ENCODE assay signal across 17 cellular contexts in the genomic region with DNA sequence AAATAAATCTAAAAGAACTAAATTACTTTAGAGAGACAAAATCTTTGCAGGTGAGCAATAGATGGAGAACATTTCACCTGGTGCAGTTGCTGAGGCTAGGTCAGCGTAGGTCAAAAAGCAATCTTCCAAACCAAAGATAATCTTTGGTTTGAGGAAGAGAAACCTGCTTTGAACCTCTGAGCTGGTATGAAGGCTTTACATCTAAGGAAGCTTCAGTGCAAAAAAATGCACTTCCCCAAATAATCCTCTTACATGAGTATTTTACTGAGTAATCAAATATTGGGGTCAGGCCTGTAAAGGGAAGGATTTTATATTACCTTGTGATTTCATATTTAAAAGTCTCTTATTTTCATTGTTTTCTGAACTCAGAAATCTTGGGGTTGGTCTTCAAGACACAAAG.
"Had no signal": no experiment of that assay in that cellular context is flagged by ENCODE, and none has a peak within 500 bp of the region (broad histone marks: within the 10 kb centered on the region; RNA-seq: fewer than 3 reads in every experiment).

No MANE protein-coding gene starts in this region.

- H3K4me3 Mint-ChIP-seq: activated CD4-positive, alpha-beta memory T cell treated with anti-CD3 and anti-CD28 coated beads for 36 hours; activated naive CD8-positive, alpha-beta T cell treated with anti-CD3 and anti-CD28 coated beads for 36 hours; effector memory CD8-positive, alpha-beta T cell; mesothelial cell of epicardium; stimulated activated effector memory CD8-positive, alpha-beta T cell treated with anti-CD3 and anti-CD28 coated beads, Interleukin-12 subunit alpha, Interleukin-12 subunit beta, amount 100 ng/mL, for 72 hours had no signal

- H3K27ac ChIP-seq: brain microvascular endothelial cell, epithelial cell of prostate, gastroesophageal sphincter had no signal

- H3K4me3 ChIP-seq: gastroesophageal sphincter had no signal

- H3K4me1 ChIP-seq: gastroesophageal sphincter had no signal

- H3K9me3 ChIP-seq: gastroesophageal sphincter had no signal

- ATAC-seq: effector memory CD8-positive, alpha-beta T cell; gastroesophageal sphincter; right cardiac atrium; stimulated activated effector memory CD8-positive, alpha-beta T cell treated with anti-CD3 and anti-CD28 coated beads, Interleukin-12 subunit alpha, Interleukin-12 subunit beta, amount 100 ng/mL, for 72 hours had no signal

- H3K9me3 Mint-ChIP-seq: activated CD4-positive, alpha-beta memory T cell treated with anti-CD3 and anti-CD28 coated beads for 36 hours; effector memory CD8-positive, alpha-beta T cell; stimulated activated effector memory CD8-positive, alpha-beta T cell treated with anti-CD3 and anti-CD28 coated beads, Interleukin-12 subunit alpha, Interleukin-12 subunit beta, amount 100 ng/mL, for 72 hours had no signal

- H3K4me1 Mint-ChIP-seq: mesothelial cell of epicardium; stimulated activated effector memory CD8-positive, alpha-beta T cell treated with anti-CD3 and anti-CD28 coated beads, Interleukin-12 subunit alpha, Interleukin-12 subunit beta, amount 100 ng/mL, for 72 hours had no signal

- H3K27me3 Mint-ChIP-seq: activated CD4-positive, alpha-beta memory T cell treated with anti-CD3 and anti-CD28 coated beads for 36 hours; progenitor cell of endocrine pancreas had no signal

- DNase-seq: activated CD4-positive, alpha-beta memory T cell treated with anti-CD3 and anti-CD28 coated beads for 36 hours; activated gamma-delta T cell treated with Interleukin-2 at 50 U/mL for 16 hours; activated naive CD8-positive, alpha-beta T cell treated with anti-CD3 and anti-CD28 coated beads for 36 hours; activated T-cell treated with anti-CD3 and anti-CD28 coated beads, Interleukin-2, amount 50 U/mL, for 48 hours; brain microvascular endothelial cell; effector memory CD8-positive, alpha-beta T cell; hippocampal formation; right cardiac atrium; small intestine; substantia nigra; T-helper 9 cell; trophoblast cell had no signal

- H3K36me3 Mint-ChIP-seq: activated CD4-positive, alpha-beta memory T cell treated with anti-CD3 and anti-CD28 coated beads for 36 hours; activated naive CD8-positive, alpha-beta T cell treated with anti-CD3 and anti-CD28 coated beads for 36 hours; mesothelial cell of epicardium; stimulated activated effector memory CD8-positive, alpha-beta T cell treated with anti-CD3 and anti-CD28 coated beads, Interleukin-12 subunit alpha, Interleukin-12 subunit beta, amount 100 ng/mL, for 72 hours had no signal

- H3K27me3 ChIP-seq: brain microvascular endothelial cell, gastroesophageal sphincter had no signal

- H3K36me3 ChIP-seq: brain microvascular endothelial cell, gastroesophageal sphincter had no signal

- H3K27ac Mint-ChIP-seq: activated CD4-positive, alpha-beta memory T cell treated with anti-CD3 and anti-CD28 coated beads for 36 hours; activated naive CD8-positive, alpha-beta T cell treated with anti-CD3 and anti-CD28 coated beads for 36 hours; effector memory CD8-positive, alpha-beta T cell; mesothelial cell of epicardium; progenitor cell of endocrine pancreas; stimulated activated effector memory CD8-positive, alpha-beta T cell treated with anti-CD3 and anti-CD28 coated beads, Interleukin-12 subunit alpha, Interleukin-12 subunit beta, amount 100 ng/mL, for 72 hours had no signal
